9 cellular contexts compared by ENCODE assay signal in the genomic region with DNA sequence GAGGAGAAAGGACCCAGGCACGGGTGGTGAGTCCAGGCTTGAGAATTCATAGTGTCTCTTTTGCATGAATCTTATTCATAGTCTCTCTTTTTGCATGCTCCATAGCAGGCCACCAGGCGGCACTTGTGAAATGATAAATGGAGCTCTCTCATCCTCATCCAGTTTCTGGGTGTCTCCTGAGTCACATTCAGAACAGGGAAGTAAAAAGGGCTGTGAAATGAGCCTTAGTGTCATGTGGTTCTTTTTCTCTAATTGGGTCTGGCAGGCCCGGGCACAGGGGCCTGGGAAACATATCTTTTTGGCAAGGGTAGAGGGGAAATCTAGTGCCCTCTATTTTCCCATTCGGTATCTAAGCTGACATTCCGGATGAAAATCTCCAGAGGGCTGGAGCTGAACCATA. TPM values are rescaled to one million over a fixed set of nuclear protein-coding genes. Genes with fewer than 3 reads are reported as not detected.
DNase-seq lines count a peak whose midpoint lies in the region; ATAC-seq, FAIRE-seq and TF ChIP-seq lines count a peak whose summit lies in the region.
"Had no signal": no experiment of that assay in that cellular context is flagged by ENCODE, and none has a peak within 500 bp of the region (broad histone marks: within the 10 kb centered on the region; RNA-seq: fewer than 3 reads in every experiment).

No MANE protein-coding gene starts in this region.

- H4K91ac ChIP-seq in H1 (replicated peaks; ENCODE audit: insufficient read length, low read length), result no peak overlapping the region

- no peak overlapping the region for H3K9ac ChIP-seq in OCI-LY1 (ENCODE audit: low read length)
- H3K9ac ChIP-seq in H1 (replicated peaks in 1 of 4; ENCODE audit: extremely low read depth in 1 of 4, low read depth in 3 of 4, low read length in 3 of 4), result no peak overlapping the region

- H2AFZ ChIP-seq in OCI-LY1 (ENCODE audit: low read length) (no peak overlapping the region; the same call in 1 of the 2 replicates), H1 (ENCODE audit: low read length) (no peak overlapping the region)

- no peak overlapping the region for H3K4ac ChIP-seq in H1 (replicated peaks; ENCODE audit: insufficient read length, low read depth, low read length)

- no peaks in the 10 kb centered on the region for H3F3A ChIP-seq in OCI-LY1 (ENCODE audit: insufficient read depth, low read length)

- no peak overlapping the region for H2BK20ac ChIP-seq in H1 (ENCODE audit: low read length)

- H4K8ac ChIP-seq in H1 (ENCODE audit: extremely low read depth, insufficient read depth, low read length), result no peak overlapping the region

- no peak overlapping the region for H2AK5ac ChIP-seq in H1 (ENCODE audit: low read depth, low read length)

- no peak for FAIRE-seq in H1 (lab: Jason Lieb, UNC)
- FAIRE-seq: G401.6 had no signal

- H3K18ac ChIP-seq in H1 (ENCODE audit: extremely low read depth, low read length), result no peak overlapping the region

- H3K4me3 ChIP-seq in OCI-LY1 (ENCODE audit: low read depth, low read length, poor library complexity, severe bottlenecking) (no peak overlapping the region), H1 (ENCODE audit: extremely low read depth in 1 of 4, insufficient read depth in 2 of 4, low read depth in 3 of 4, low read length in 4 of 4) (no peak overlapping the region), muscle layer of duodenum (ENCODE audit: low read depth in 1 of 2, low read length in 2 of 2) (no peak overlapping the region)

- H3K79me1 ChIP-seq in H1 (ENCODE audit: low read depth, low read length), result no peaks in the 10 kb centered on the region

- H4K5ac ChIP-seq in H1 (ENCODE audit: insufficient read length, low read depth, low read length), result no peak overlapping the region

- no peak for TF ChIP-seq POLR2A in H1 (IDR thresholded peaks at IDR 0.05; ENCODE audit: control extremely low read depth in 1 of 2, low read depth in 2 of 2, low read length in 2 of 2)

- H3K79me2 ChIP-seq in OCI-LY1 (ENCODE audit: insufficient read depth, low read length) (no peaks in the 10 kb centered on the region), H1 (ENCODE audit: control insufficient read depth in 1 of 2, insufficient read depth in 2 of 2, low read length in 2 of 2) (no peaks in the 10 kb centered on the region)

- H3K4me2 ChIP-seq in OCI-LY1 (ENCODE audit: low read length) (no peak overlapping the region), H1 (ENCODE audit: insufficient read depth in 1 of 2, low read depth in 2 of 2, low read length in 2 of 2) (no peak overlapping the region)

- TF ChIP-seq EP300 in H1 (IDR thresholded peaks at IDR 0.05; ENCODE audit: borderline replicate concordance in 1 of 2, low read depth in 2 of 2, low read length in 2 of 2), result no peak

- CTCF ChIA-PET in H1 (lab: Charles Lee; ENCODE audit: partially characterized antibody), result interaction anchor here (0.6 to 1.3 kb wide), 10 partner anchors 10 to 331 kb away, joined by 3 to 7 read pairs (median 3); no protein-coding TSS in a partner anchor

- H2BK120ac ChIP-seq in H1 (replicated peaks; ENCODE audit: low read depth, low read length), result no peak overlapping the region

- H3K9me3 ChIP-seq in OCI-LY1 (ENCODE audit: low read length) (no peaks in the 10 kb centered on the region), H1 (ENCODE audit: insufficient read depth in 2 of 2, low read depth in 1 of 2, low read length in 1 of 2) (no peaks in the 10 kb centered on the region), muscle layer of duodenum (ENCODE audit: control insufficient read depth in 1 of 2, low read length in 2 of 2) (no peaks in the 10 kb centered on the region)

- TF ChIP-seq CTCF in OCI-LY1 (IDR thresholded peaks at IDR 0.05; ENCODE audit: low read length) (peak; percentile 36; the same call in 1 of the 2 replicates), H1 (IDR thresholded peaks at IDR 0.05; ENCODE audit: control extremely low read depth in 1 of 3, insufficient read depth in 1 of 3, low read depth in 1 of 3, low read length in 3 of 3) (peak in 1 of 3 experiments; percentile 23; a peak in 1 of 4 replicates)

- H2BK12ac ChIP-seq in H1 (ENCODE audit: low read depth, low read length), result no peak overlapping the region

- no peak overlapping the region for H2BK15ac ChIP-seq in H1 (ENCODE audit: low read length)

- no peak overlapping the region for H3K27ac ChIP-seq in OCI-LY1 (ENCODE audit: low read depth, low read length, poor library complexity, severe bottlenecking)
- H3K27ac ChIP-seq in H1 (ENCODE audit: low read depth, low read length), result no peak overlapping the region
- H3K27ac ChIP-seq in muscle layer of duodenum (ENCODE audit: low read length), result peak overlapping the region; percentile 48

- POLR2A ChIA-PET in H1 (lab: Charles Lee; ENCODE audit: partially characterized antibody), result interaction anchor here (1.0 kb wide), 1 partner anchor 9 kb away, joined by 3 read pairs; no protein-coding TSS in a partner anchor

- no peak overlapping the region for H3K23ac ChIP-seq in H1 (ENCODE audit: insufficient read length)

- DNase-seq in SHP77 (lab: John Stamatoyannopoulos, UW) (peak; percentile 6 to 38), SHP77 treated with DMSO at 0.1 percent for 48 hours (lab: John Stamatoyannopoulos, UW) (no peak), H1 (ENCODE audit: low read depth in 1 of 2, low spot score in 2 of 2) (no peak), NCI-H510A (lab: John Stamatoyannopoulos, UW) (no peak)
- DNase-seq in stimulated activated naive CD4-positive, alpha-beta T cell (lab: John Stamatoyannopoulos, UW), result no peak

- H3K23me2 ChIP-seq in H1 (ENCODE audit: low read depth, low read length), result no peaks in the 10 kb centered on the region

- TF ChIP-seq RAD21 in H1 (IDR thresholded peaks at IDR 0.05 in 1 of 2, conservative IDR thresholded peaks at IDR 0.05 in 1 of 2; ENCODE audit: low read depth in 2 of 2, low read length in 2 of 2), result peak; percentile 32 to 40

- ATAC-seq in HG02943 (IDR thresholded peaks at IDR 0.05; ENCODE audit: low read depth, unreplicated experiment), result peak; percentile 34

- no peak overlapping the region for H3K14ac ChIP-seq in H1 (ENCODE audit: insufficient read length)

- no peak overlapping the region for H3K56ac ChIP-seq in H1 (replicated peaks; ENCODE audit: insufficient read length, low read depth, low read length)

- H3K36me3 ChIP-seq in OCI-LY1 (ENCODE audit: insufficient read depth, low read length) (no peaks in the 10 kb centered on the region), H1 (ENCODE audit: control insufficient read depth in 2 of 4, insufficient read depth in 4 of 4, low read length in 3 of 4) (no peaks in the 10 kb centered on the region), muscle layer of duodenum (ENCODE audit: control insufficient read depth in 1 of 2, insufficient read depth in 2 of 2, low read length in 2 of 2) (no peaks in the 10 kb centered on the region)

- no peak overlapping the region for H2BK5ac ChIP-seq in H1 (ENCODE audit: low read depth, low read length)

- H3K9me2 ChIP-seq in OCI-LY1 (ENCODE audit: low read depth, low read length), result no peaks in the 10 kb centered on the region

- H4K20me1 ChIP-seq in OCI-LY1 (ENCODE audit: insufficient read depth, low read length) (no peaks in the 10 kb centered on the region), H1 (replicated peaks in 1 of 2; ENCODE audit: control insufficient read depth in 1 of 2, insufficient read depth in 2 of 2, low read length in 2 of 2) (no peaks in the 10 kb centered on the region)

- H3K27me3 ChIP-seq in OCI-LY1 (ENCODE audit: insufficient read depth, low read length) (no peaks in the 10 kb centered on the region), H1 (replicated peaks in 1 of 4; ENCODE audit: control insufficient read depth in 3 of 4, extremely low read depth in 1 of 4, insufficient read depth in 3 of 4, low read length in 3 of 4) (no peaks in the 10 kb centered on the region), muscle layer of duodenum (ENCODE audit: low read depth, low read length) (no peaks in the 10 kb centered on the region)

- H3K4me1 ChIP-seq in OCI-LY1 (ENCODE audit: insufficient read depth, low read length, severe bottlenecking) (peaks cover 7% of the 10 kb centered on the region), H1 (replicated peaks in 1 of 4; ENCODE audit: control insufficient read depth in 3 of 4, insufficient read depth in 4 of 4, low read length in 3 of 4) (no peaks in the 10 kb centered on the region), muscle layer of duodenum (ENCODE audit: control insufficient read depth in 1 of 2, insufficient read depth in 2 of 2, low read length in 2 of 2) (peaks cover 8 to 13% of the 10 kb centered on the region in 2 donors)

- 76% methylated on average over 5 of the region's 5 CpGs; no CpG with 5 or more reads in 1 of the 2 experiments for WGBS in H1 (ENCODE audit: extremely low coverage in 1 of 2, insufficient coverage in 1 of 2, insufficient read length in 1 of 2, insufficient replicate concordance in 2 of 2, low coverage in 1 of 2, low lambda C conversion rate in 2 of 2, missing lambda C conversion rate in 1 of 2), 2 experiments

RNA-seq across cellular contexts. Expression of gene NCF2, which starts 19.1 kb away (rescaled TPM):
- total RNA-seq in H1 (2021; fragmentation: NEBNext Ultra II Directional; extraction: Animal tissue kit (Norgen Biotek cat#: 25700)), result not detected in 2 replicates
- 0.03 TPM in 1 of 2 replicates, not detected in the other for polyA plus RNA-seq in H1 (2011; rRNA removed)
- 0.10 TPM for polyA plus RNA-seq in H1 (2011; cell fraction: cytosol; rRNA removed)
- not detected for polyA plus RNA-seq in H1 (2011; cell fraction: nucleus; rRNA removed)
- polyA plus RNA-seq in H1 (2012, experiment 1 of 2), result not detected in 4 replicates
- polyA plus RNA-seq in H1 (2012, experiment 2 of 2), result not detected
- polyA plus RNA-seq in H1 (2013, experiment 1 of 2), result 0.20 TPM
- 0.06 TPM for polyA plus RNA-seq in H1 (2013, experiment 2 of 2)
- 0.07 TPM in 1 of 2 replicates, not detected in the other for polyA minus RNA-seq in H1 (2011; rRNA and poly(A)+ RNA removed)
- polyA minus RNA-seq in H1 (2011; cell fraction: cytosol; rRNA and poly(A)+ RNA removed), result not detected
- polyA minus RNA-seq in H1 (2011; cell fraction: nucleus; rRNA and poly(A)+ RNA removed), result not detected

RNA-seq across cellular contexts. Expression of gene ARPC5, which starts 26.3 kb away (rescaled TPM):
- total RNA-seq in H1 (2021; fragmentation: NEBNext Ultra II Directional; extraction: Animal tissue kit (Norgen Biotek cat#: 25700)), result 58.9 and 60.8 TPM in 2 replicates
- 15.1 and 24.0 TPM in 2 replicates for polyA plus RNA-seq in H1 (2011; rRNA removed)
- 35.4 TPM for polyA plus RNA-seq in H1 (2011; cell fraction: cytosol; rRNA removed)
- 10.3 TPM for polyA plus RNA-seq in H1 (2011; cell fraction: nucleus; rRNA removed)
- polyA plus RNA-seq in H1 (2012, experiment 1 of 2), result 59.1 to 87.7 TPM (median 68.2 TPM) in 4 replicates
- polyA plus RNA-seq in H1 (2012, experiment 2 of 2), result 12.6 TPM
- 52.8 TPM for polyA plus RNA-seq in H1 (2013, experiment 1 of 2)
- 53.5 TPM for polyA plus RNA-seq in H1 (2013, experiment 2 of 2)
- polyA minus RNA-seq in H1 (2011; rRNA and poly(A)+ RNA removed), result 14.8 and 17.4 TPM in 2 replicates
- 39.9 TPM for polyA minus RNA-seq in H1 (2011; cell fraction: cytosol; rRNA and poly(A)+ RNA removed)
- 12.0 TPM for polyA minus RNA-seq in H1 (2011; cell fraction: nucleus; rRNA and poly(A)+ RNA removed)

RNA-seq across cellular contexts. Expression of gene APOBEC4, which starts 43.8 kb away (rescaled TPM):
- total RNA-seq in H1 (2021; fragmentation: NEBNext Ultra II Directional; extraction: Animal tissue kit (Norgen Biotek cat#: 25700)), result not detected in 2 replicates
- polyA plus RNA-seq in H1 (2011; rRNA removed), result not detected in 2 replicates
- not detected for polyA plus RNA-seq in H1 (2011; cell fraction: cytosol; rRNA removed)
- polyA plus RNA-seq in H1 (2011; cell fraction: nucleus; rRNA removed), result not detected
- polyA plus RNA-seq in H1 (2012, experiment 1 of 2), result not detected in 4 replicates
- not detected for polyA plus RNA-seq in H1 (2012, experiment 2 of 2)
- not detected for polyA plus RNA-seq in H1 (2013, experiment 1 of 2)
- not detected for polyA plus RNA-seq in H1 (2013, experiment 2 of 2)
- polyA minus RNA-seq in H1 (2011; rRNA and poly(A)+ RNA removed), result not detected in 2 replicates
- not detected for polyA minus RNA-seq in H1 (2011; cell fraction: cytosol; rRNA and poly(A)+ RNA removed)
- polyA minus RNA-seq in H1 (2011; cell fraction: nucleus; rRNA and poly(A)+ RNA removed), result not detected

Comparison
In these comparisons a context has a peak if more than half of its experiments do, and no peak if none do; other contexts are left out.
1. DNase-seq: peak in SHP77 (2 of 2); none in SHP77 treated with DMSO at 0.1 percent for 48 hours (single experiment), H1 (0 of 2), stimulated activated naive CD4-positive, alpha-beta T cell (0 of 6) and NCI-H510A (single experiment).